Comparison of ENCODE assay signal across 10 cellular contexts in the genomic region with DNA sequence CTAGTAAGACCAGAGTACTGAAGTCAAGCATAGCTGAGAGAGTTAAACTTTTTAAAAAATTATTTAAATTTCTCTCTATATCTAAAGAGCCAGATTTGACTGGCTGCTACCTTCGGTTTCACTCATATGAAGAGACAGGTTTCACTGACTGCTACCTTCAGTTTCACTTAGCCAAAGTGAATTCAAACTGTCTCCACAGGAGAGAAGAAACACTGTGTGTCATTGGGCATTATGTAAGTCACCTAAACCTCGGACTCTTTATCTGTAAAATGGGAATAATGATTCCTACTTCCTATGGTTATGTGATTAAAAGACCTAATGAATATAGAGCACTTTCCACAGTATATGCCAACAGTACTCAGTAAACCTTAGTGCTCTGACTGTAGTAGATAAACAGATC. TPM values are rescaled to one million over a fixed set of nuclear protein-coding genes. Genes with fewer than 3 reads are reported as not detected.
DNase-seq lines count a peak whose midpoint lies in the region; ATAC-seq and TF ChIP-seq lines count a peak whose summit lies in the region.
"Had no signal": no experiment of that assay in that cellular context is flagged by ENCODE, and none has a peak within 500 bp of the region (broad histone marks: within the 10 kb centered on the region; RNA-seq: fewer than 3 reads in every experiment).

No MANE protein-coding gene starts in this region.

- intact Hi-C loops in spleen (cut with DNase I; ENCODE audit: low total_unique reads), result no loop called here

- H3K36me3 Mint-ChIP-seq in osteocyte (ENCODE audit: unreplicated experiment), result no peaks in the 10 kb centered on the region

- DNase-seq in GM13977 (ENCODE audit: low spot score) (peak; percentile 54), foreskin keratinocyte (peak in 1 of 2 donors; percentile 29), cerebellar nuclear complex (lab: John Stamatoyannopoulos, UW) (no peak), NK-92 (lab: John Stamatoyannopoulos, UW; ENCODE audit: unreplicated experiment) (no peak), osteocyte (ENCODE audit: extremely low spot score, unreplicated experiment) (no peak), spleen (no peak)
- DNase-seq: DND-41, WERI-Rb-1 had no signal

- peak overlapping the region in 1 of 8 donors; percentile 36 for H3K4me3 ChIP-seq in spleen

- H3K9me3 Mint-ChIP-seq in osteocyte (ENCODE audit: unreplicated experiment), result peaks cover 3% of the 10 kb centered on the region

- H3K27ac Mint-ChIP-seq in osteocyte (ENCODE audit: unreplicated experiment), result no peak overlapping the region

- no peak for TF ChIP-seq CTCF in GM13977 (IDR thresholded peaks at IDR 0.05; ENCODE audit: extremely low read depth, insufficient read depth, missing control alignments)
- no peak for TF ChIP-seq CTCF in foreskin keratinocyte (conservative IDR thresholded peaks at IDR 0.05)
- no peak for TF ChIP-seq CTCF in osteocyte (IDR thresholded peaks at IDR 0.05)
- no peak for TF ChIP-seq CTCF in spleen (IDR thresholded peaks at IDR 0.05 in 8 of 11, conservative IDR thresholded peaks at IDR 0.05 in 3 of 11)

- peaks cover 49% of the 10 kb centered on the region for H3K4me1 ChIP-seq in foreskin keratinocyte
- H3K4me1 ChIP-seq in spleen, result no peaks in the 10 kb centered on the region

- no peaks in the 10 kb centered on the region for H3K36me3 ChIP-seq in spleen
- H3K36me3 ChIP-seq: WERI-Rb-1 had no signal

- WGBS in spleen, 5 donors, result 65 to 82% (median 77%) methylated on average over 2 of the region's 2 CpGs

- TF ChIP-seq POLR2A in spleen (IDR thresholded peaks at IDR 0.05), result no peak

- no peaks in the 10 kb centered on the region for H3K9me3 ChIP-seq in spleen

- H3K4me3 Mint-ChIP-seq in osteocyte (ENCODE audit: unreplicated experiment), result no peak overlapping the region

- no peaks in the 10 kb centered on the region for H3K27me3 Mint-ChIP-seq in osteocyte (ENCODE audit: unreplicated experiment)

- H3K4me1 Mint-ChIP-seq in osteocyte (ENCODE audit: unreplicated experiment), result peaks cover 17% of the 10 kb centered on the region

- in situ Hi-C loops in GM13977 (cut with MboI; ENCODE audit: low pct_unique_long_range_greater_than_20kb, low sequenced_read_pairs, unreplicated experiment), result no loop called here

- H3K27me3 ChIP-seq in foreskin keratinocyte (no peaks in the 10 kb centered on the region), spleen (replicated peaks in 1 of 7) (peaks cover 0 to 5% (median 0%) of the 10 kb centered on the region in 7 donors)

- peak overlapping the region; percentile 99 for H3K27ac ChIP-seq in foreskin keratinocyte
- H3K27ac ChIP-seq in spleen, result no peak overlapping the region
- H3K27ac ChIP-seq: WERI-Rb-1 had no signal

- ATAC-seq in GM21381 (IDR thresholded peaks at IDR 0.05; ENCODE audit: unreplicated experiment) (peak; percentile 95), HG03175 (IDR thresholded peaks at IDR 0.05; ENCODE audit: unreplicated experiment) (peak; percentile 98), foreskin keratinocyte (peak; percentile 14)

RNA-seq across cellular contexts. Expression of a gene that starts 41.6 kb away (rescaled TPM):
- 147 and 157 TPM in 2 replicates for total RNA-seq in foreskin keratinocyte
- polyA plus RNA-seq in foreskin keratinocyte, result 26.7 and 30.7 TPM in 2 replicates
- total RNA-seq in osteocyte, result 55.4 and 59.4 TPM in 2 replicates
- total RNA-seq in spleen, result 10 to 100 TPM; 10.6 to 28.8 (median 22.3) TPM
- 1 to 10 TPM in 1 of 3 donors, under 1 TPM in 2; 0.68 to 1.9 (median 0.96) TPM for polyA plus RNA-seq in spleen

Comparison
In these comparisons a context has a peak if more than half of its experiments do, and no peak if none do; other contexts are left out.
1. ATAC-seq: peak in every context shown above with its lines; median percentile 98 in HG03175; 95 in GM21381; 14 in foreskin keratinocyte.